In the genomic region with DNA sequence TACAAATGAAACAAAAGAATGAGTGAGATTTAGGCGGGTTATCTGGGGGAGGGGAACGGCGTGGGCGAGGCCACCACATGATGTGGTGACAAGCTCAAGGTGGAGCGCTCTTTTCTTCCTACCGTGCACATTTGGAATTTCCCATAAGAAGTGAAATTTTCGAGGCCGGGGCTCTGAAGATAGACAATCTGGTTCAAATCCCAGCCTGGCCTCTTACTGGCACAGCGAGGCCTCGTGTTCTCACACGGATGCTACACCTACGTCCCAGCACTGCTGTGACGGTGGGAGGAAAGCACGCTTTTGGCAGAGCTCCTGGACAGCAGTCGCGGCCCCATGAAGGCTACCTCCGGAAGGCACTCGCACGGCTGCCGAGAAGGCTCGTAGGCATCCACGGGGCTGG, we compare ENCODE assay signal across 14 cellular contexts. TPM values are rescaled to one million over a fixed set of nuclear protein-coding genes. Genes with fewer than 3 reads are reported as not detected.
DNase-seq lines count a peak whose midpoint lies in the region; ATAC-seq, FAIRE-seq and TF ChIP-seq lines count a peak whose summit lies in the region.
"Had no signal": no experiment of that assay in that cellular context is flagged by ENCODE, and none has a peak within 500 bp of the region (broad histone marks: within the 10 kb centered on the region; RNA-seq: fewer than 3 reads in every experiment).

No MANE protein-coding gene starts in this region.

- no peak overlapping the region for H2BK120ac ChIP-seq in mesendoderm (ENCODE audit: low read depth, low read length)

- no peaks in the 10 kb centered on the region for H3K79me2 ChIP-seq in mesendoderm (ENCODE audit: control insufficient read depth, insufficient read depth, low read length)

- peak overlapping the region; percentile 8 for H3K27ac Mint-ChIP-seq in endodermal cell
- H3K27ac Mint-ChIP-seq: GM23338 had no signal

- H3K27me3 ChIP-seq in endodermal cell (ENCODE audit: control insufficient read depth, insufficient read depth, low read length, poor library complexity, severe bottlenecking) = no peaks in the 10 kb centered on the region
- no peaks in the 10 kb centered on the region for H3K27me3 ChIP-seq in rectal smooth muscle tissue (ENCODE audit: control insufficient read depth, insufficient read depth, low read length)
- no peaks in the 10 kb centered on the region for H3K27me3 ChIP-seq in testis
- no peaks in the 10 kb centered on the region for H3K27me3 ChIP-seq in mesendoderm (ENCODE audit: insufficient read depth, low read length, poor library complexity)
- H3K27me3 ChIP-seq: ovary, suprapubic skin had no signal

- H3K4me3 ChIP-seq in endodermal cell (ENCODE audit: low read length) = no peak overlapping the region
- no peak overlapping the region for H3K4me3 ChIP-seq in rectal smooth muscle tissue (ENCODE audit: low read length)
- no peak overlapping the region for H3K4me3 ChIP-seq in testis
- H3K4me3 ChIP-seq in mesendoderm (ENCODE audit: low read length) = no peak overlapping the region
- H3K4me3 ChIP-seq: coronary artery, GM23338, ovary, suprapubic skin had no signal

- no peak overlapping the region for H4K8ac ChIP-seq in mesendoderm (ENCODE audit: low read depth, low read length)

- ATAC-seq in HG02763 (IDR thresholded peaks at IDR 0.05; ENCODE audit: unreplicated experiment) = no peak
- ATAC-seq: GM23338, left colon had no signal

- no peak overlapping the region for H3K4me2 ChIP-seq in mesendoderm (ENCODE audit: low read length)
- H3K4me2 ChIP-seq: GM23338 had no signal

- H3K4me1 Mint-ChIP-seq in endodermal cell = peaks cover 11% of the 10 kb centered on the region
- H3K4me1 Mint-ChIP-seq: GM23338 had no signal

- 93 to 97% methylated on average over 18 to 22 of the region's 22 CpGs for WGBS in endodermal cell (ENCODE audit: insufficient coverage in 1 of 2, insufficient read length in 1 of 2), 2 experiments
- WGBS in testis, 2 donors = 73 to 86% methylated on average over 21 to 22 of the region's 22 CpGs
- WGBS in mesendoderm (ENCODE audit: extremely low coverage, insufficient coverage, low lambda C conversion rate) = no CpG with 5 or more reads among the region's 22 CpGs

- H3K9ac ChIP-seq in endodermal cell (ENCODE audit: extremely low read depth, low read length, poor library complexity, severe bottlenecking) = no peak overlapping the region
- no peak overlapping the region for H3K9ac ChIP-seq in rectal smooth muscle tissue (ENCODE audit: low read length)
- H3K9ac ChIP-seq in mesendoderm (ENCODE audit: low read length) = no peak overlapping the region

- DNase-seq in G401 (ENCODE audit: low spot score) = peak; percentile 48
- no peak for DNase-seq in RWPE1 (ENCODE audit: low spot score)
- DNase-seq in endodermal cell = no peak
- no peak for DNase-seq in testis
- no peak for DNase-seq in mesendoderm
- DNase-seq in H54 (ENCODE audit: insufficient read length, low spot score) = no peak
- DNase-seq: left colon, ovary, SHP77 treated with DMSO at 0.1 percent for 48 hours had no signal

- H3K23ac ChIP-seq in mesendoderm (ENCODE audit: low read length) = no peak overlapping the region

- POLR2A ChIA-PET in RWPE1 (lab: Yijun Ruan, JAX; ENCODE audit: low non-redundant PET) = no interaction called here

- H3K27me3 Mint-ChIP-seq in endodermal cell (ENCODE audit: insufficient read depth) = no peaks in the 10 kb centered on the region

- H3K36me3 ChIP-seq in endodermal cell (ENCODE audit: control insufficient read depth, insufficient read depth, low read length) = peaks cover 78% of the 10 kb centered on the region
- peaks cover 38% of the 10 kb centered on the region for H3K36me3 ChIP-seq in rectal smooth muscle tissue (ENCODE audit: control insufficient read depth, insufficient read depth, low read length)
- H3K36me3 ChIP-seq in testis (ENCODE audit: low read depth, missing control alignments) = no peaks in the 10 kb centered on the region
- peaks cover 5% of the 10 kb centered on the region for H3K36me3 ChIP-seq in mesendoderm (ENCODE audit: control insufficient read depth, insufficient read depth, low read length)
- H3K36me3 ChIP-seq: ovary had no signal

- H2BK15ac ChIP-seq in mesendoderm (replicated peaks; ENCODE audit: low read depth) = no peak overlapping the region

- H3K4me1 ChIP-seq in endodermal cell (ENCODE audit: control insufficient read depth, insufficient read depth, low read length) (peaks cover 5% of the 10 kb centered on the region), rectal smooth muscle tissue (ENCODE audit: control insufficient read depth, insufficient read depth, low read length) (peaks cover 4% of the 10 kb centered on the region), testis (peaks cover 11% of the 10 kb centered on the region), mesendoderm (ENCODE audit: control insufficient read depth, low read depth, low read length) (no peaks in the 10 kb centered on the region)

- no peak for FAIRE-seq in H54 (lab: Jason Lieb, UNC)

- H3K56ac ChIP-seq in mesendoderm (ENCODE audit: low read length) = no peak overlapping the region

- H3K18ac ChIP-seq in mesendoderm (ENCODE audit: low read length) = no peak overlapping the region

- no peak overlapping the region for H2BK5ac ChIP-seq in mesendoderm (ENCODE audit: low read length)

- in situ Hi-C loops in G401 (cut with HindIII; ENCODE audit: low sequenced_read_pairs) = no loop called here

- no peaks in the 10 kb centered on the region for H3K9me3 Mint-ChIP-seq in endodermal cell
- H3K9me3 Mint-ChIP-seq: GM23338 had no signal

- H3K27ac ChIP-seq in RWPE1 (peak overlapping the region; percentile 85), endodermal cell (ENCODE audit: low read depth, low read length) (no peak overlapping the region), rectal smooth muscle tissue (ENCODE audit: low read depth, low read length) (peak overlapping the region; percentile 1), testis (no peak overlapping the region), mesendoderm (ENCODE audit: low read depth, low read length) (no peak overlapping the region)
- H3K27ac ChIP-seq: ovary, suprapubic skin had no signal

- H4K5ac ChIP-seq in mesendoderm (ENCODE audit: low read length) = no peak overlapping the region

- TF ChIP-seq CTCF in RWPE1 (conservative IDR thresholded peaks at IDR 0.05; ENCODE audit: low read depth) = no peak
- TF ChIP-seq CTCF in endodermal cell (conservative IDR thresholded peaks at IDR 0.05) = no peak
- no peak for TF ChIP-seq CTCF in testis (IDR thresholded peaks at IDR 0.05)

- peaks cover 5% of the 10 kb centered on the region for H3K79me1 ChIP-seq in mesendoderm (ENCODE audit: low read length)

- H3K36me3 Mint-ChIP-seq in endodermal cell (ENCODE audit: low read depth) = peaks cover 71% of the 10 kb centered on the region

- TF ChIP-seq POLR2A in testis (IDR thresholded peaks at IDR 0.05) (no peak), H54 (IDR thresholded peaks at IDR 0.05; ENCODE audit: low read depth, low read length) (no peak)

- no peak overlapping the region for H2AK5ac ChIP-seq in mesendoderm (ENCODE audit: low read length)

- intact Hi-C loops in testis (cut with DNase I; ENCODE audit: low total_unique reads) = no loop called here

- CTCF ChIA-PET in RWPE1 (lab: Yijun Ruan, JAX) = interaction anchor here (0.7 kb wide), 1 partner anchor 39 kb away, joined by 3 read pairs; no protein-coding TSS in a partner anchor

- H3K4ac ChIP-seq in mesendoderm (ENCODE audit: low read depth, low read length) = no peak overlapping the region

- no peak overlapping the region for H3K4me3 Mint-ChIP-seq in endodermal cell
- H3K4me3 Mint-ChIP-seq: GM23338 had no signal

- no peaks in the 10 kb centered on the region for H3K9me3 ChIP-seq in endodermal cell (ENCODE audit: control insufficient read depth, low read length)
- no peaks in the 10 kb centered on the region for H3K9me3 ChIP-seq in testis
- H3K9me3 ChIP-seq: ovary, suprapubic skin had no signal

RNA-seq across cellular contexts. Expression of gene ZDHHC7, which starts 25.2 kb away (rescaled TPM):
- total RNA-seq in G401 (2014; rRNA removed; shearing (Covaris generic)) = 32.9 and 46.2 TPM in 2 replicates
- total RNA-seq in endodermal cell = 10 to 100 TPM; 58.7 to 61.8 TPM
- polyA plus RNA-seq in endodermal cell (2013, experiment 1 of 2) = 35.7 TPM
- polyA plus RNA-seq in endodermal cell (2013, experiment 2 of 2) = 35.7 TPM
- 10 to 100 TPM; 35.0 to 42.7 TPM for total RNA-seq in testis
- 29.4 TPM for polyA plus RNA-seq in testis (ENCODE audit: insufficient read depth, low read depth, low replicate concordance)
- polyA plus RNA-seq in mesendoderm (2013, experiment 1 of 2) = 28.5 TPM
- 27.8 TPM for polyA plus RNA-seq in mesendoderm (2013, experiment 2 of 2)

RNA-seq across cellular contexts. Expression of gene KIAA0513, which starts 41.5 kb away (rescaled TPM):
- 5.5 and 10.5 TPM in 2 replicates for total RNA-seq in G401 (2014; rRNA removed; shearing (Covaris generic))
- total RNA-seq in endodermal cell (10 to 100 TPM in 1 of 2 donors, 1 to 10 TPM in 1; 9.2 to 16.0 TPM), testis (10 to 100 TPM; 18.4 to 18.7 TPM)
- polyA plus RNA-seq in endodermal cell (2013, experiment 1 of 2) = 7.4 TPM
- polyA plus RNA-seq in endodermal cell (2013, experiment 2 of 2) = 6.7 TPM
- 9.8 TPM for polyA plus RNA-seq in testis (ENCODE audit: insufficient read depth, low read depth, low replicate concordance)
- polyA plus RNA-seq in mesendoderm (2013, experiment 1 of 2) = 1.8 TPM
- polyA plus RNA-seq in mesendoderm (2013, experiment 2 of 2) = 2.2 TPM

Comparison
In these comparisons a context has a peak if more than half of its experiments do, and no peak if none do; other contexts are left out.
1. H3K27ac ChIP-seq: peak in RWPE1 (single experiment) and rectal smooth muscle tissue (single experiment); none in endodermal cell (single experiment), testis (0 of 2) and mesendoderm (single experiment).